In the genomic region with DNA sequence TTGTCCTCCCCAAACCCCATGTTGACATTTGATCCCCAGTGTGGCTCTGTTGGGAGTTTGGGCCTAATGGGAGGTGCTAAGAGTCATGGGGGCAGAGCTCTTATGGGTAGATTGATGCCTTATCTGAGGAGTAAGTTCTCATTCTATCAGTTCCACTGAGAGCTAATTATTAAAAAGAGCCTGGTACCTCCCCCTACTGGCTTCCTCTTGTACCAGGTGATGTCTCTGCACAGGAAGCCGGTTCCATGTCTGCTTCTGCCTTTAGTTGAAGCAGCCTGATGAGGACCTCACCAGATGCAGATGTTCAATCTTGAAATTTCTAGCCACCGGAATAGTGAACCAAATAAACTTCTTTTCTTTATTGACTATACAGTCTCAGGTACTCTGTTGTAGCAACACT, we compare ENCODE assay signal across 14 cellular contexts.
DNase-seq lines count a peak whose midpoint lies in the region; ATAC-seq and TF ChIP-seq lines count a peak whose summit lies in the region.
"Had no signal": no experiment of that assay in that cellular context is flagged by ENCODE, and none has a peak within 500 bp of the region (broad histone marks: within the 10 kb centered on the region; RNA-seq: fewer than 3 reads in every experiment).

No MANE protein-coding gene starts in this region.

- H3K27me3 ChIP-seq in HAP-1 (ENCODE audit: low read depth) = no peaks in the 10 kb centered on the region
- H3K27me3 ChIP-seq: adrenal gland, SJSA1, stomach had no signal

- peak; percentile 85 for ATAC-seq in GM21529 (IDR thresholded peaks at IDR 0.05; ENCODE audit: unreplicated experiment)
- ATAC-seq in HG03520 (IDR thresholded peaks at IDR 0.05; ENCODE audit: unreplicated experiment) = peak; percentile 88
- ATAC-seq: effector memory CD8-positive, alpha-beta T cell had no signal

- in situ Hi-C loops in GM13977 (cut with MboI; ENCODE audit: low pct_unique_long_range_greater_than_20kb, low sequenced_read_pairs, unreplicated experiment) = no loop called here
- in situ Hi-C loops in HAP-1 (cut with MboI; ENCODE audit: low sequenced_read_pairs) = no loop called here

- H3K9me3 ChIP-seq in HAP-1 = no peaks in the 10 kb centered on the region
- H3K9me3 ChIP-seq: adrenal gland, SJSA1, stomach had no signal

- peak; percentile 43 for TF ChIP-seq CTCF in GM13977 (IDR thresholded peaks at IDR 0.05; ENCODE audit: extremely low read depth, insufficient read depth, missing control alignments)

- DNase-seq in GM13977 (ENCODE audit: low spot score) (no peak), kidney tubule cell (ENCODE audit: low spot score) (peak; percentile 6), NCI-H146 treated with DMSO at 0.1 percent for 48 hours (lab: John Stamatoyannopoulos, UW; ENCODE audit: unreplicated experiment) (no peak), dedifferentiated amniotic fluid mesenchymal stem cell (ENCODE audit: extremely low spot score) (no peak), HAP-1 (ENCODE audit: low spot score in 2 of 2) (no peak)
- no peak for DNase-seq in stimulated activated CD4-positive, alpha-beta T cell treated with anti-CD3 and anti-CD28 coated beads, Interleukin-4, amount 100 ng/mL, for 1 hour
- DNase-seq: DMS153; effector memory CD8-positive, alpha-beta T cell; NCI-H226; stomach had no signal

- no peaks in the 10 kb centered on the region for H3K36me3 ChIP-seq in HAP-1 (replicated peaks)
- H3K36me3 ChIP-seq: adrenal gland, SJSA1, stomach had no signal

- H3K4me1 ChIP-seq in HAP-1 = no peaks in the 10 kb centered on the region
- H3K4me1 ChIP-seq: adrenal gland, SJSA1, stomach had no signal

- no peak overlapping the region for H3K4me3 ChIP-seq in HAP-1
- H3K4me3 ChIP-seq: adrenal gland, SJSA1, stomach had no signal
